In genomic region chr22:23913306-23913660, GRCh38 we compare ENCODE assay signal across 8 cellular contexts. TPM values are rescaled to one million over a fixed set of nuclear protein-coding genes. Genes with fewer than 3 reads are reported as not detected.
DNase-seq lines count a peak whose midpoint lies in the region; ATAC-seq and TF ChIP-seq lines count a peak whose summit lies in the region.

No MANE protein-coding gene starts in this region.

- H3K27me3 Mint-ChIP-seq in activated T-cell treated with anti-CD3 and anti-CD28 coated beads, Interleukin-2, amount 50 U/mL, for 4 hours (ENCODE audit: low read depth), result peaks cover 2% of the 10 kb centered on the region

- POLR2A ChIA-PET in HEK293T (lab: Yijun Ruan, JAX), result interaction anchor here (1.0 to 6.9 kb wide), 17 partner anchors 9 to 352 kb away, joined by 3 to 124 read pairs (median 4); partner anchors contain the start of genes CABIN1, MIF, SLC2A11 and SMARCB1

- no peaks in the 10 kb centered on the region for H3K36me3 Mint-ChIP-seq in activated T-cell treated with anti-CD3 and anti-CD28 coated beads, Interleukin-2, amount 50 U/mL, for 4 hours (ENCODE audit: insufficient read depth)

- H3K4me3 ChIP-seq in SK-N-MC (peak overlapping the region; percentile 80), fibroblast of mammary gland (ENCODE audit: control insufficient read depth, low read depth, low read length) (peak overlapping the region; percentile 77), skin epidermis (peak overlapping the region; percentile 34 to 60 (median 45))

- CTCF ChIA-PET in HEK293T (lab: Yijun Ruan, JAX), result interaction anchor here (1.1 kb wide), 1 partner anchor 55 kb away, joined by 4 read pairs; no protein-coding TSS in a partner anchor

- DNase-seq in activated T-cell treated with anti-CD3 and anti-CD28 coated beads, Interleukin-2, amount 50 U/mL, for 4 hours, result no peak
- no peak for DNase-seq in activated T-cell treated with anti-CD3 and anti-CD28 coated beads for 4 hours
- DNase-seq in SK-N-MC (ENCODE audit: low read depth, low spot score), result no peak
- no peak for DNase-seq in fibroblast of mammary gland (ENCODE audit: low read depth)
- no peak for DNase-seq in NCI-H187 treated with DMSO at 0.1 percent for 48 hours (lab: John Stamatoyannopoulos, UW)
- DNase-seq in OCI-M2 (lab: John Stamatoyannopoulos, UW; ENCODE audit: unreplicated experiment), result no peak
- DNase-seq in HEK293T (ENCODE audit: extremely low spot score), result no peak

- H3K4me1 Mint-ChIP-seq in activated T-cell treated with anti-CD3 and anti-CD28 coated beads, Interleukin-2, amount 50 U/mL, for 4 hours (ENCODE audit: low read depth), result peaks cover 17% of the 10 kb centered on the region

- no peaks in the 10 kb centered on the region for H3K36me3 ChIP-seq in SK-N-MC (ENCODE audit: insufficient read depth, low read length)

- no peak for TF ChIP-seq CTCF in fibroblast of mammary gland (conservative IDR thresholded peaks at IDR 0.05; ENCODE audit: control insufficient read depth, insufficient read depth, low read depth, low read length)

- ATAC-seq in activated T-cell treated with anti-CD3 and anti-CD28 coated beads, Interleukin-2, amount 50 U/mL, for 4 hours, result peak; percentile 40 to 42

- H3K9me3 ChIP-seq in SK-N-MC (ENCODE audit: low read depth, low read length), result no peaks in the 10 kb centered on the region

- peak overlapping the region; percentile 90 for H3K27ac ChIP-seq in SK-N-MC
- H3K27ac ChIP-seq in skin epidermis, result peak overlapping the region; percentile 19 to 93 (median 87)

- peak overlapping the region; percentile 97 for H3K4me3 Mint-ChIP-seq in activated T-cell treated with anti-CD3 and anti-CD28 coated beads, Interleukin-2, amount 50 U/mL, for 4 hours

- peak overlapping the region; percentile 93 for H3K9ac ChIP-seq in SK-N-MC (ENCODE audit: insufficient read length)

- no peaks in the 10 kb centered on the region for H3K9me3 Mint-ChIP-seq in activated T-cell treated with anti-CD3 and anti-CD28 coated beads, Interleukin-2, amount 50 U/mL, for 4 hours

TF ChIP-seq in HEK293T, 16 proteins besides CTCF, POLR2A, EP300 and RAD21:
- no peak for TF ChIP-seq FOXK2 (IDR thresholded peaks at IDR 0.05)
- no peak for TF ChIP-seq ARNT (IDR thresholded peaks at IDR 0.05)
- TF ChIP-seq HDGF (IDR thresholded peaks at IDR 0.05; ENCODE audit: borderline replicate concordance), result no peak
- no peak for TF ChIP-seq SUZ12 (IDR thresholded peaks at IDR 0.05)
- TF ChIP-seq FOXA1 (IDR thresholded peaks at IDR 0.05), result no peak
- no peak for TF ChIP-seq LEF1 (IDR thresholded peaks at IDR 0.05; ENCODE audit: borderline replicate concordance)
- no peak for TF ChIP-seq CTBP1 (IDR thresholded peaks at IDR 0.05; ENCODE audit: borderline replicate concordance)
- no peak for TF ChIP-seq FOXM1 (IDR thresholded peaks at IDR 0.05; ENCODE audit: borderline replicate concordance)
- TF ChIP-seq SP1 (IDR thresholded peaks at IDR 0.05), result no peak
- no peak for TF ChIP-seq BHLHE40 (IDR thresholded peaks at IDR 0.05; ENCODE audit: borderline replicate concordance)
- TF ChIP-seq, protein P1, sequence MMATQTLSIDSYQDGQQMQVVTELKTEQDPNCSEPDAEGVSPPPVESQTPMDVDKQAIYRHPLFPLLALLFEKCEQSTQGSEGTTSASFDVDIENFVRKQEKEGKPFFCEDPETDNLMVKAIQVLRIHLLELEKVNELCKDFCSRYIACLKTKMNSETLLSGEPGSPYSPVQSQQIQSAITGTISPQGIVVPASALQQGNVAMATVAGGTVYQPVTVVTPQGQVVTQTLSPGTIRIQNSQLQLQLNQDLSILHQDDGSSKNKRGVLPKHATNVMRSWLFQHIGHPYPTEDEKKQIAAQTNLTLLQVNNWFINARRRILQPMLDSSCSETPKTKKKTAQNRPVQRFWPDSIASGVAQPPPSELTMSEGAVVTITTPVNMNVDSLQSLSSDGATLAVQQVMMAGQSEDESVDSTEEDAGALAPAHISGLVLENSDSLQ (IDR thresholded peaks at IDR 0.05), result no peak
- TF ChIP-seq TARDBP (IDR thresholded peaks at IDR 0.05), result no peak
- no peak for TF ChIP-seq L3MBTL2 (conservative IDR thresholded peaks at IDR 0.05)
- no peak for TF ChIP-seq NFRKB (IDR thresholded peaks at IDR 0.05)
- no peak for TF ChIP-seq ZNF384 (IDR thresholded peaks at IDR 0.05)

RNA-seq across cellular contexts. Expression of gene MIF, which starts 19.1 kb away (rescaled TPM):
- 1,000 to 10,000 TPM; 1,069 to 1,172 (median 1,160) TPM for total RNA-seq in activated T-cell treated with anti-CD3 and anti-CD28 coated beads, Interleukin-2, amount 50 U/mL, for 4 hours

RNA-seq across cellular contexts. Expression of gene GSTT2B, which starts 47.7 kb away (rescaled TPM):
- total RNA-seq in activated T-cell treated with anti-CD3 and anti-CD28 coated beads, Interleukin-2, amount 50 U/mL, for 4 hours, result not detected

RNA-seq across cellular contexts. Expression of gene DDTL, which starts 53.4 kb away (rescaled TPM):
- 1 to 10 TPM in 2 of 3 donors, not detected in 1; 2.2 to 3.0 TPM for total RNA-seq in activated T-cell treated with anti-CD3 and anti-CD28 coated beads, Interleukin-2, amount 50 U/mL, for 4 hours

RNA-seq across cellular contexts. Expression of gene SLC2A11, which starts 55.6 kb away (rescaled TPM):
- 1 to 10 TPM; 2.0 to 3.3 (median 2.4) TPM for total RNA-seq in activated T-cell treated with anti-CD3 and anti-CD28 coated beads, Interleukin-2, amount 50 U/mL, for 4 hours
